ENCODE assay signal across 14 cellular contexts in the genomic region with DNA sequence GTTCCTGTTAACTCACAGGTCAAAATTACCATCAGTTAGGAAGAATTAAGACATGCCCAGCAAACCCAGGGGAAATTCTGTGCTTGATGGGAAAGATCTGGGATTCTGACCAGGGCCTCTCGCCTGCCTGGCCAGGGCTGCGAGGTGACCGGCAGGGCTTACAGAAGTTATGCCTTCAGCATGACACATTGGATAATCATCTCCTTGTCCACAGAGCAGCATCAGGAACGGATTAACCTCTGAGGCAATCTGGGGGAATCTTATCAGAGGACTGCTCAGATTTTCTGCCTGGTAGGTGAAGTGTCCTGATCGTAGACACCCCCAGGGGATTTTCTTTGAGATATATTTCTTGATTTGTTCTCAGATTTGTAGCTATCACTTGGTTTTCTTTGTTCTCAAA.
DNase-seq lines count a peak whose midpoint lies in the region; FAIRE-seq and TF ChIP-seq lines count a peak whose summit lies in the region.
"Had no signal": no experiment of that assay in that cellular context is flagged by ENCODE, and none has a peak within 500 bp of the region (broad histone marks: within the 10 kb centered on the region; RNA-seq: fewer than 3 reads in every experiment).

No MANE protein-coding gene starts in this region.

- H3K4me1 ChIP-seq in neuronal stem cell (ENCODE audit: control insufficient read depth in 2 of 2, insufficient read depth in 1 of 2, low read depth in 1 of 2, low read length in 2 of 2) = no peaks in the 10 kb centered on the region
- H3K4me1 ChIP-seq: lower lobe of right lung had no signal

- no peak overlapping the region for H3K27ac Mint-ChIP-seq in endothelial cell (ENCODE audit: unreplicated experiment)
- no peak overlapping the region for H3K27ac Mint-ChIP-seq in progenitor cell of endocrine pancreas
- H3K27ac Mint-ChIP-seq: CD8-positive, alpha-beta T cell had no signal

- no peak overlapping the region for H3K4me3 Mint-ChIP-seq in endothelial cell (ENCODE audit: unreplicated experiment)
- no peak overlapping the region for H3K4me3 Mint-ChIP-seq in progenitor cell of endocrine pancreas (ENCODE audit: low read depth)
- H3K4me3 Mint-ChIP-seq: CD8-positive, alpha-beta T cell had no signal

- H3K27me3 Mint-ChIP-seq in endothelial cell (ENCODE audit: unreplicated experiment) (no peaks in the 10 kb centered on the region), progenitor cell of endocrine pancreas (no peaks in the 10 kb centered on the region)

- no peak overlapping the region for H2BK12ac ChIP-seq in neuronal stem cell (ENCODE audit: low read length)

- H3K18ac ChIP-seq in neuronal stem cell (ENCODE audit: low read length) = no peak overlapping the region

- no peak overlapping the region for H3K23ac ChIP-seq in neuronal stem cell (ENCODE audit: low read depth, low read length, poor library complexity)

- no peak overlapping the region for H3K4me3 ChIP-seq in choroid plexus epithelial cell (ENCODE audit: low read depth, low read length)
- H3K4me3 ChIP-seq in neuronal stem cell (ENCODE audit: low read length in 2 of 2) = no peak overlapping the region
- H3K4me3 ChIP-seq: heart right ventricle, lower lobe of right lung had no signal

- FAIRE-seq in HTR-8/SVneo (lab: Jason Lieb, UNC) = no peak

- peak overlapping the region; percentile 2 for H2AFZ ChIP-seq in neuronal stem cell (ENCODE audit: low read length)

- no peak overlapping the region for H3K14ac ChIP-seq in neuronal stem cell (ENCODE audit: low read length)

- no peaks in the 10 kb centered on the region for H3K9me3 ChIP-seq in neuronal stem cell (replicated peaks in 1 of 2; ENCODE audit: control insufficient read depth in 2 of 2, insufficient read depth in 1 of 2, low read depth in 1 of 2, low read length in 2 of 2)
- H3K9me3 ChIP-seq: lower lobe of right lung had no signal

- WGBS in neuronal stem cell (ENCODE audit: extremely low coverage in 2 of 2, insufficient read length in 2 of 2, insufficient replicate concordance in 1 of 2), 2 donors = no CpG with 5 or more reads among the region's 5 CpGs

- no peak overlapping the region for H2BK5ac ChIP-seq in neuronal stem cell (ENCODE audit: low read length)

- H3K36me3 Mint-ChIP-seq in endothelial cell (ENCODE audit: low read depth, unreplicated experiment) = no peaks in the 10 kb centered on the region
- H3K36me3 Mint-ChIP-seq in progenitor cell of endocrine pancreas (ENCODE audit: insufficient read depth) = no peaks in the 10 kb centered on the region
- H3K36me3 Mint-ChIP-seq: CD8-positive, alpha-beta T cell had no signal

- H4K91ac ChIP-seq in neuronal stem cell (ENCODE audit: low read depth, low read length, poor library complexity) = no peak overlapping the region

- H3K4me1 Mint-ChIP-seq in endothelial cell (ENCODE audit: unreplicated experiment) (peaks cover 3% of the 10 kb centered on the region), progenitor cell of endocrine pancreas (ENCODE audit: low read depth) (peaks cover 6% of the 10 kb centered on the region)

- no peaks in the 10 kb centered on the region for H3K36me3 ChIP-seq in neuronal stem cell (replicated peaks in 1 of 2; ENCODE audit: control insufficient read depth in 2 of 2, insufficient read depth in 2 of 2, low read length in 2 of 2)
- H3K36me3 ChIP-seq: heart right ventricle, lower lobe of right lung had no signal

- peak; percentile 78 for DNase-seq in AG09319 (ENCODE audit: extremely low read depth, low read depth)
- DNase-seq in HTR-8/SVneo (ENCODE audit: insufficient read length, low spot score) = peak; percentile 35
- peak; percentile 73 for DNase-seq in choroid plexus epithelial cell (ENCODE audit: low read depth)
- DNase-seq in neuronal stem cell (ENCODE audit: low spot score) = no peak
- DNase-seq in endothelial cell (ENCODE audit: low spot score) = no peak
- DNase-seq in progenitor cell of endocrine pancreas (ENCODE audit: low spot score, unreplicated experiment) = no peak
- DNase-seq in NCI-H345 treated with DMSO at 0.1 percent for 48 hours (lab: John Stamatoyannopoulos, UW; ENCODE audit: unreplicated experiment) = no peak
- DNase-seq in cerebellum (ENCODE audit: low spot score) = no peak
- DNase-seq: activated naive CD4-positive, alpha-beta T cell treated with Interleukin-2 at 50 U/mL for 16 hours; CD8-positive, alpha-beta T cell; dermis blood vessel endothelial cell; heart right ventricle; lower lobe of right lung; NCI-H446 had no signal

- H2BK15ac ChIP-seq in neuronal stem cell (ENCODE audit: low read length) = no peak overlapping the region

- H3K9ac ChIP-seq in neuronal stem cell (ENCODE audit: low read depth, low read length, poor library complexity) = no peak overlapping the region

- H3K9me3 Mint-ChIP-seq in endothelial cell (ENCODE audit: unreplicated experiment) (no peaks in the 10 kb centered on the region), progenitor cell of endocrine pancreas (ENCODE audit: low read depth) (peaks cover 5% of the 10 kb centered on the region)

- H2BK120ac ChIP-seq in neuronal stem cell (ENCODE audit: low read depth, low read length) = no peak overlapping the region

- H3K4ac ChIP-seq in neuronal stem cell (ENCODE audit: low read length) = no peak overlapping the region

- H4K8ac ChIP-seq in neuronal stem cell (ENCODE audit: low read depth, low read length) = no peak overlapping the region

- TF ChIP-seq CTCF in AG09319 (IDR thresholded peaks at IDR 0.05; ENCODE audit: low read depth, low read length) (no peak; the same call in 1 of the 2 replicates), choroid plexus epithelial cell (conservative IDR thresholded peaks at IDR 0.05; ENCODE audit: low read depth, low read length) (no peak), endothelial cell (IDR thresholded peaks at IDR 0.05; ENCODE audit: unreplicated experiment) (no peak), progenitor cell of endocrine pancreas (IDR thresholded peaks at IDR 0.05; ENCODE audit: unreplicated experiment) (no peak)

- H3K27me3 ChIP-seq in neuronal stem cell (ENCODE audit: control insufficient read depth in 3 of 3, insufficient read depth in 3 of 3, low read depth in 1 of 3, low read length in 3 of 3) = no peaks in the 10 kb centered on the region
- H3K27me3 ChIP-seq: heart right ventricle had no signal

- no peaks in the 10 kb centered on the region for H3K79me1 ChIP-seq in neuronal stem cell (ENCODE audit: low read depth, low read length)

- no peak overlapping the region for H3K4me2 ChIP-seq in neuronal stem cell (ENCODE audit: insufficient read depth, low read length, poor library complexity, severe bottlenecking)

- H2AK5ac ChIP-seq in neuronal stem cell (ENCODE audit: low read depth, low read length) = no peak overlapping the region

- H3K27ac ChIP-seq in neuronal stem cell (replicated peaks; ENCODE audit: low read length) = no peak overlapping the region
- H3K27ac ChIP-seq: heart right ventricle, lower lobe of right lung had no signal

Comparison
In these comparisons a context has a peak if more than half of its experiments do, and no peak if none do; other contexts are left out.
1. DNase-seq: peak in AG09319 (single experiment), HTR-8/SVneo (single experiment) and choroid plexus epithelial cell (single experiment); none in neuronal stem cell (single experiment), endothelial cell (single experiment), progenitor cell of endocrine pancreas (single experiment), NCI-H345 treated with DMSO at 0.1 percent for 48 hours (single experiment) and cerebellum (single experiment).